ENCODE assay signal across 23 cellular contexts in genomic region chr3:193640728-193641127, GRCh38.
"Had no signal": no experiment of that assay in that cellular context is flagged by ENCODE, and none has a peak within 500 bp of the region (broad histone marks: within the 10 kb centered on the region; RNA-seq: fewer than 3 reads in every experiment).

No MANE protein-coding gene starts in this region.

- H3K36me3 Mint-ChIP-seq: activated naive CD4-positive, alpha-beta T cell treated with anti-CD3 and anti-CD28 coated beads, Interleukin-2, amount 50 U/mL, for 72 hours had no signal

- H3K27me3 Mint-ChIP-seq: activated CD4-positive, alpha-beta T cell treated with anti-CD3 and anti-CD28 coated beads, Interleukin-2, amount 10 ng/mL, durations not matched to agents 24 days and 14 days; activated CD8-positive, alpha-beta memory T cell treated with anti-CD3 and anti-CD28 coated beads, Interleukin-2, amount 10 ng/mL, durations not matched to agents 7 days and 5 days; activated CD8-positive, alpha-beta T cell treated with anti-CD3 and anti-CD28 coated beads for 36 hours; central memory CD8-positive, alpha-beta T cell; effector memory CD8-positive, alpha-beta T cell; T-helper 17 cell had no signal

- H3K4me3 Mint-ChIP-seq: activated CD4-positive, alpha-beta T cell treated with anti-CD3 and anti-CD28 coated beads, Interleukin-2, amount 10 ng/mL, durations not matched to agents 24 days and 14 days; activated CD8-positive, alpha-beta memory T cell treated with anti-CD3 and anti-CD28 coated beads, Interleukin-2, amount 10 ng/mL, durations not matched to agents 7 days and 5 days; activated CD8-positive, alpha-beta T cell treated with anti-CD3 and anti-CD28 coated beads for 36 hours; central memory CD8-positive, alpha-beta T cell; effector memory CD8-positive, alpha-beta T cell; nephron progenitor cell; stimulated activated effector memory CD8-positive, alpha-beta T cell treated with anti-CD3 and anti-CD28 coated beads, Interleukin-12 subunit alpha, Interleukin-12 subunit beta, amount 100 ng/mL, for 72 hours; T-helper 17 cell had no signal

- ATAC-seq: activated CD8-positive, alpha-beta memory T cell treated with anti-CD3 and anti-CD28 coated beads, Interleukin-2, amount 10 ng/mL, durations not matched to agents 7 days and 5 days; activated CD8-positive, alpha-beta T cell treated with anti-CD3 and anti-CD28 coated beads for 36 hours; effector memory CD8-positive, alpha-beta T cell; esophagus mucosa; foreskin keratinocyte; left lobe of liver; mucosa of descending colon; stimulated activated effector memory CD8-positive, alpha-beta T cell treated with anti-CD3 and anti-CD28 coated beads, Interleukin-12 subunit alpha, Interleukin-12 subunit beta, amount 100 ng/mL, for 72 hours; T-helper 17 cell had no signal

- H3K4me1 Mint-ChIP-seq: activated CD4-positive, alpha-beta T cell treated with anti-CD3 and anti-CD28 coated beads, Interleukin-2, amount 10 ng/mL, durations not matched to agents 24 days and 14 days; activated CD8-positive, alpha-beta memory T cell treated with anti-CD3 and anti-CD28 coated beads, Interleukin-2, amount 10 ng/mL, durations not matched to agents 7 days and 5 days; nephron progenitor cell; stimulated activated effector memory CD8-positive, alpha-beta T cell treated with anti-CD3 and anti-CD28 coated beads, Interleukin-12 subunit alpha, Interleukin-12 subunit beta, amount 100 ng/mL, for 72 hours; T-helper 17 cell had no signal

- H3K4me3 ChIP-seq: ascending aorta, colonic mucosa, dorsolateral prefrontal cortex, lower lobe of right lung, mucosa of descending colon, pancreas, right lobe of liver, transverse colon had no signal

- DNase-seq: activated CD4-positive, alpha-beta T cell treated with anti-CD3 and anti-CD28 coated beads, Interleukin-2, amount 10 ng/mL, durations not matched to agents 24 days and 14 days; activated CD8-positive, alpha-beta memory T cell treated with anti-CD3 and anti-CD28 coated beads, Interleukin-2, amount 10 ng/mL, durations not matched to agents 7 days and 5 days; activated CD8-positive, alpha-beta T cell treated with anti-CD3 and anti-CD28 coated beads for 36 hours; colonic mucosa; dorsolateral prefrontal cortex; effector memory CD8-positive, alpha-beta T cell; foreskin keratinocyte; lower lobe of right lung; mesendoderm; mucosa of descending colon; nephron progenitor cell; pancreas; right lobe of liver; small intestine; stimulated activated CD4-positive, alpha-beta T cell treated with anti-CD3 and anti-CD28 coated beads, Interleukin-2, amount 100 ng/mL, for 24 hours; T-helper 17 cell; transverse colon had no signal

- H3K27ac ChIP-seq: ascending aorta, colonic mucosa, dorsolateral prefrontal cortex, foreskin keratinocyte, lower lobe of right lung, pancreas, right lobe of liver, transverse colon had no signal

- H3K27me3 ChIP-seq: ascending aorta, colonic mucosa, dorsolateral prefrontal cortex, foreskin keratinocyte, pancreas, right lobe of liver, transverse colon had no signal

- H3K27ac Mint-ChIP-seq: activated CD4-positive, alpha-beta T cell treated with anti-CD3 and anti-CD28 coated beads, Interleukin-2, amount 10 ng/mL, durations not matched to agents 24 days and 14 days; activated CD8-positive, alpha-beta memory T cell treated with anti-CD3 and anti-CD28 coated beads, Interleukin-2, amount 10 ng/mL, durations not matched to agents 7 days and 5 days; activated naive CD4-positive, alpha-beta T cell treated with anti-CD3 and anti-CD28 coated beads, Interleukin-2, amount 50 U/mL, for 72 hours; effector memory CD8-positive, alpha-beta T cell; nephron progenitor cell; stimulated activated effector memory CD8-positive, alpha-beta T cell treated with anti-CD3 and anti-CD28 coated beads, Interleukin-12 subunit alpha, Interleukin-12 subunit beta, amount 100 ng/mL, for 72 hours; T-helper 17 cell had no signal

- H3K9me3 Mint-ChIP-seq: activated CD4-positive, alpha-beta T cell treated with anti-CD3 and anti-CD28 coated beads, Interleukin-2, amount 10 ng/mL, durations not matched to agents 24 days and 14 days; activated CD8-positive, alpha-beta T cell treated with anti-CD3 and anti-CD28 coated beads for 36 hours; activated naive CD4-positive, alpha-beta T cell treated with anti-CD3 and anti-CD28 coated beads, Interleukin-2, amount 50 U/mL, for 72 hours; central memory CD8-positive, alpha-beta T cell; effector memory CD8-positive, alpha-beta T cell; nephron progenitor cell; stimulated activated effector memory CD8-positive, alpha-beta T cell treated with anti-CD3 and anti-CD28 coated beads, Interleukin-12 subunit alpha, Interleukin-12 subunit beta, amount 100 ng/mL, for 72 hours had no signal
